23 cellular contexts compared by ENCODE assay signal in the genomic region with DNA sequence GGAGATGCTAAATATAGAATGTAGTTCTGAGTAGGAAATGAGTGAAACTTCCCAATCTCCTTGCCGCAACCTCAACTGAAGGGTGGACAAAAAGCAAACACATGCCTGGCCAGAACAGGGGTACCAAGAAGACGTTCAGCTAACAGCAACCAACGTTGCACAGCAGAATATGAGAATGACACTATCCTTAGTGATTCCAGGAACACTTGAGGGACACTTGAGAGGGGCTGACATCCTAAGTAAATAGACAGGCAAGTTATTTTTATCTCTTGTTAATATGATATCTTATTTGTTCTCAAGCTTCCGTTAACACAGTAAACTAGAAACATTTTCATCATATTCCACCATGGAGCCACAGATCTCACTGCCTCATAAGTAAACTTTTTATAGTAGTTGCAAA. TPM values are rescaled to one million over a fixed set of nuclear protein-coding genes. Genes with fewer than 3 reads are reported as not detected.
"Had no signal": no experiment of that assay in that cellular context is flagged by ENCODE, and none has a peak within 500 bp of the region (broad histone marks: within the 10 kb centered on the region; RNA-seq: fewer than 3 reads in every experiment).

No MANE protein-coding gene starts in this region.

- H3K27ac ChIP-seq: KMS-11, SJSA1 had no signal

- ATAC-seq: activated CD4-positive, CD25-positive, alpha-beta regulatory T cell treated with anti-CD3 and anti-CD28 coated beads, Interleukin-2, amount 50 U/mL, for 24 hours; activated CD8-positive, alpha-beta T cell treated with anti-CD3 and anti-CD28 coated beads for 36 hours; activated T-cell treated with anti-CD3 and anti-CD28 coated beads, Interleukin-2, amount 50 U/mL, for 72 hours; SK-N-SH treated with all-trans-retinoic acid at 6 μM for 48 hours had no signal

- H3K36me3 ChIP-seq: SJSA1 had no signal

- H3K4me3 ChIP-seq: SJSA1 had no signal

- H3K4me1 ChIP-seq: SJSA1 had no signal

- DNase-seq: activated CD4-positive, alpha-beta T cell treated with anti-CD3 and anti-CD28 coated beads for 4 hours; activated CD8-positive, alpha-beta memory T cell treated with anti-CD3 and anti-CD28 coated beads, Interleukin-2, amount 50 U/mL, for 4 hours; activated CD8-positive, alpha-beta T cell treated with anti-CD3 and anti-CD28 coated beads for 36 hours; activated gamma-delta T cell treated with Interleukin-2 at 50 U/mL for 16 hours; activated naive CD4-positive, alpha-beta T cell treated with anti-CD3 and anti-CD28 coated beads, Interleukin-2, amount 10 ng/mL, durations not matched to agents 7 days and 5 days; activated naive CD8-positive, alpha-beta T cell treated with anti-CD3 and anti-CD28 coated beads for 36 hours; activated T-cell treated with anti-CD3 and anti-CD28 coated beads, Interleukin-2, amount 50 U/mL, for 72 hours; anterior cingulate cortex; caudate nucleus; NCI-H1092; NCI-H1436 treated with DMSO at 0.1 percent for 48 hours; NCI-H1930; NCI-H446 treated with DMSO at 0.1 percent for 48 hours; NCI-H524 treated with DMSO at 0.1 percent for 48 hours; NCI-H748 treated with DMSO at 0.1 percent for 48 hours had no signal

- H3K9me3 ChIP-seq: SJSA1 had no signal

- H3K27me3 ChIP-seq: SJSA1 had no signal

RNA-seq across cellular contexts. Expression of gene KRTAP19-1, which starts 0.9 kb away (rescaled TPM):
- total RNA-seq: activated CD8-positive, alpha-beta T cell treated with anti-CD3 and anti-CD28 coated beads for 36 hours; activated naive CD8-positive, alpha-beta T cell treated with anti-CD3 and anti-CD28 coated beads for 36 hours; activated T-cell treated with anti-CD3 and anti-CD28 coated beads, Interleukin-2, amount 50 U/mL, for 72 hours; activated T-helper 2 cell treated with anti-CD3 and anti-CD28 coated beads, Interferon-gamma antibody, Interleukin-2, Interleukin-4, amounts not matched to agents 10 μg/mL and 5 μg/mL and 100 μg/mL, durations not matched to agents 14 hours and 24 hours and 36 hours; MCF 10A; OCI-LY7; RPMI7951; SJSA1 had no signal

RNA-seq across cellular contexts. Expression of gene KRTAP19-2, which starts 8.0 kb away (rescaled TPM):
- total RNA-seq: activated CD8-positive, alpha-beta T cell treated with anti-CD3 and anti-CD28 coated beads for 36 hours; activated naive CD8-positive, alpha-beta T cell treated with anti-CD3 and anti-CD28 coated beads for 36 hours; activated T-cell treated with anti-CD3 and anti-CD28 coated beads, Interleukin-2, amount 50 U/mL, for 72 hours; activated T-helper 2 cell treated with anti-CD3 and anti-CD28 coated beads, Interferon-gamma antibody, Interleukin-2, Interleukin-4, amounts not matched to agents 10 μg/mL and 5 μg/mL and 100 μg/mL, durations not matched to agents 14 hours and 24 hours and 36 hours; MCF 10A; OCI-LY7; RPMI7951; SJSA1 had no signal

RNA-seq across cellular contexts. Expression of gene KRTAP19-3, which starts 12.6 kb away (rescaled TPM):
- total RNA-seq: activated CD8-positive, alpha-beta T cell treated with anti-CD3 and anti-CD28 coated beads for 36 hours; activated naive CD8-positive, alpha-beta T cell treated with anti-CD3 and anti-CD28 coated beads for 36 hours; activated T-cell treated with anti-CD3 and anti-CD28 coated beads, Interleukin-2, amount 50 U/mL, for 72 hours; activated T-helper 2 cell treated with anti-CD3 and anti-CD28 coated beads, Interferon-gamma antibody, Interleukin-2, Interleukin-4, amounts not matched to agents 10 μg/mL and 5 μg/mL and 100 μg/mL, durations not matched to agents 14 hours and 24 hours and 36 hours; MCF 10A; OCI-LY7; RPMI7951; SJSA1 had no signal

RNA-seq across cellular contexts. Expression of gene KRTAP19-4, which starts 17.7 kb away (rescaled TPM):
- total RNA-seq: activated CD8-positive, alpha-beta T cell treated with anti-CD3 and anti-CD28 coated beads for 36 hours; activated naive CD8-positive, alpha-beta T cell treated with anti-CD3 and anti-CD28 coated beads for 36 hours; activated T-cell treated with anti-CD3 and anti-CD28 coated beads, Interleukin-2, amount 50 U/mL, for 72 hours; activated T-helper 2 cell treated with anti-CD3 and anti-CD28 coated beads, Interferon-gamma antibody, Interleukin-2, Interleukin-4, amounts not matched to agents 10 μg/mL and 5 μg/mL and 100 μg/mL, durations not matched to agents 14 hours and 24 hours and 36 hours; MCF 10A; OCI-LY7; RPMI7951; SJSA1 had no signal

RNA-seq across cellular contexts. Expression of gene KRTAP19-5, which starts 22.7 kb away (rescaled TPM):
- total RNA-seq: activated CD8-positive, alpha-beta T cell treated with anti-CD3 and anti-CD28 coated beads for 36 hours; activated naive CD8-positive, alpha-beta T cell treated with anti-CD3 and anti-CD28 coated beads for 36 hours; activated T-cell treated with anti-CD3 and anti-CD28 coated beads, Interleukin-2, amount 50 U/mL, for 72 hours; activated T-helper 2 cell treated with anti-CD3 and anti-CD28 coated beads, Interferon-gamma antibody, Interleukin-2, Interleukin-4, amounts not matched to agents 10 μg/mL and 5 μg/mL and 100 μg/mL, durations not matched to agents 14 hours and 24 hours and 36 hours; MCF 10A; OCI-LY7; RPMI7951; SJSA1 had no signal
